ENCODE assay signal across 8 cellular contexts in the genomic region with DNA sequence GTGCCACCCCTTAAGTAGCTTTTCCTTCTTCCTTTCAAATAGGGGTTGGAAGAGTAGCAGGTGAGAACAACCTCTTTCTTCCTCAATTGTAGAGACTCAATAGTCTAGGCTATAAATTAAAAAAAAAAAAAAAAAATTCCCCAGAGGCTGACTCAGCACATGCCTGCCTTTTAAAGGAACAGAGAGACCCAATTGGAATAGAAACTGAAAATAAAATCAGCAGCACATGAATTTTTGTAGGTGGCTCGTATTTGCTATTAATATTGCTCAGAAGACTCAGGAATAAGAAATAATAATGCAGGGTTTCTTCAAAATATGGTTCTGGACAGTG. TPM values are rescaled to one million over a fixed set of nuclear protein-coding genes. Genes with fewer than 3 reads are reported as not detected.
DNase-seq lines count a peak whose midpoint lies in the region; ATAC-seq and TF ChIP-seq lines count a peak whose summit lies in the region.

No MANE protein-coding gene starts in this region.

- H3K4me3 Mint-ChIP-seq in CD4-positive, alpha-beta T cell = peak overlapping the region; percentile 80

- peaks cover 5% of the 10 kb centered on the region for H3K36me3 Mint-ChIP-seq in CD4-positive, alpha-beta T cell (ENCODE audit: low read depth)

- H3K9me3 Mint-ChIP-seq in CD4-positive, alpha-beta T cell = no peaks in the 10 kb centered on the region

- ATAC-seq in CD4-positive, alpha-beta T cell (ENCODE audit: poor library complexity) = peak; percentile 71
- peak; percentile 40 for ATAC-seq in HG02973 (IDR thresholded peaks at IDR 0.05; ENCODE audit: unreplicated experiment)
- ATAC-seq in left ventricle myocardium superior = peak; percentile 47

- 6% methylated on average over 1 of the region's 1 CpG for WGBS in thymus

- intact Hi-C loops in CD4-positive, alpha-beta T cell (cut with DNase I, micrococcal nuclease) = loop anchor here (2.0 to 5.0 kb wide), 3 partner anchors 19 to 57 kb away; partner anchors contain the start of gene TOP1 (in 2 of the 2)
- intact Hi-C loops in left ventricle myocardium superior (cut with micrococcal nuclease) = no loop called here

- peaks cover 47% of the 10 kb centered on the region for H3K4me1 ChIP-seq in thymus (ENCODE audit: control insufficient read depth, insufficient read depth, low read length)
- H3K4me1 ChIP-seq in SJCRH30 = peaks cover 34% of the 10 kb centered on the region

- POLR2A ChIA-PET in CD4-positive, alpha-beta T cell (lab: Charles Lee) = interaction anchor here (1.0 to 2.3 kb wide), 8 partner anchors 10 to 109 kb away, joined by 3 to 11 read pairs (median 4); partner anchors contain the start of gene PLCG1

- no peak for DNase-seq in CD4-positive, alpha-beta T cell
- no peak for DNase-seq in left ventricle myocardium superior
- no peak for DNase-seq in SIG-M5 (lab: John Stamatoyannopoulos, UW)
- DNase-seq in SJCRH30 = no peak
- no peak for DNase-seq in NCI-H187 treated with DMSO at 0.1 percent for 48 hours (lab: John Stamatoyannopoulos, UW)

- no peaks in the 10 kb centered on the region for H3K27me3 Mint-ChIP-seq in CD4-positive, alpha-beta T cell

- peaks cover 94% of the 10 kb centered on the region for H3K4me1 Mint-ChIP-seq in CD4-positive, alpha-beta T cell (ENCODE audit: low read depth)

- no peak for TF ChIP-seq CTCF in CD4-positive, alpha-beta T cell (IDR thresholded peaks at IDR 0.05)
- no peak for TF ChIP-seq CTCF in VCaP (conservative IDR thresholded peaks at IDR 0.05)

- peak overlapping the region; percentile 54 for H3K27ac ChIP-seq in CD4-positive, alpha-beta T cell (ENCODE audit: low read depth, low read length)
- peak overlapping the region; percentile 51 for H3K27ac ChIP-seq in VCaP
- no peak overlapping the region for H3K27ac ChIP-seq in thymus (ENCODE audit: low read depth)
- H3K27ac ChIP-seq in SJCRH30 = no peak overlapping the region

- no peaks in the 10 kb centered on the region for H3K9me3 ChIP-seq in CD4-positive, alpha-beta T cell (ENCODE audit: control insufficient read depth, low read length)
- H3K9me3 ChIP-seq in thymus (ENCODE audit: control insufficient read depth) (no peaks in the 10 kb centered on the region), SJCRH30 (replicated peaks) (no peaks in the 10 kb centered on the region)

- no peaks in the 10 kb centered on the region for H3K27me3 ChIP-seq in CD4-positive, alpha-beta T cell (ENCODE audit: control insufficient read depth, insufficient read depth, low read length)
- H3K27me3 ChIP-seq in thymus (ENCODE audit: control insufficient read depth, insufficient read depth) (no peaks in the 10 kb centered on the region), SJCRH30 (no peaks in the 10 kb centered on the region)

- CTCF ChIA-PET in CD4-positive, alpha-beta T cell (lab: Charles Lee) = interaction anchor here (0.7 to 2.2 kb wide), 3 partner anchors 8 to 25 kb away, joined by 3 to 5 read pairs (median 3); no protein-coding TSS in a partner anchor

- H3K4me3 ChIP-seq in thymus (ENCODE audit: low read length) (peak overlapping the region; percentile 11), SJCRH30 (no peak overlapping the region)

- peak overlapping the region; percentile 69 for H3K27ac Mint-ChIP-seq in CD4-positive, alpha-beta T cell

- H3K36me3 ChIP-seq in thymus (ENCODE audit: control insufficient read depth, insufficient read depth) (no peaks in the 10 kb centered on the region), SJCRH30 (peaks cover 9% of the 10 kb centered on the region)

RNA-seq across cellular contexts. Expression of gene TOP1, which starts 19.3 kb away (rescaled TPM):
- total RNA-seq in CD4-positive, alpha-beta T cell = 10 to 100 TPM; 37.6 to 41.7 TPM
- 25.3 TPM for total RNA-seq in left ventricle myocardium superior
- 44.2 TPM for polyA plus RNA-seq in thymus
- 67.0 and 71.9 TPM in 2 replicates for total RNA-seq in SJCRH30 (2014; rRNA removed; shearing (Covaris generic))

Comparison
In these comparisons a context has a peak if more than half of its experiments do, and no peak if none do; other contexts are left out.
1. H3K27ac ChIP-seq: peak in CD4-positive, alpha-beta T cell (single experiment) and VCaP (single experiment); none in thymus (single experiment) and SJCRH30 (single experiment).
2. Peak in every context shown above with its lines, with median percentiles within 50 percentile points of each other: ATAC-seq.